ENCODE assay signal across 11 cellular contexts in genomic region chr6:72977114-72977513, GRCh38.
DNase-seq lines count a peak whose midpoint lies in the region; ATAC-seq and TF ChIP-seq lines count a peak whose summit lies in the region.
"Had no signal": no experiment of that assay in that cellular context is flagged by ENCODE, and none has a peak within 500 bp of the region (broad histone marks: within the 10 kb centered on the region; RNA-seq: fewer than 3 reads in every experiment).

No MANE protein-coding gene starts in this region.

- no peak for DNase-seq in activated CD4-positive, alpha-beta T cell treated with anti-CD3 and anti-CD28 coated beads, Interleukin-2, amount 50 U/mL, for 1 hour
- DNase-seq in iPS-NIHi7 (ENCODE audit: extremely low spot score), result no peak
- no peak for DNase-seq in OCI-M2 (lab: John Stamatoyannopoulos, UW; ENCODE audit: unreplicated experiment)
- no peak for DNase-seq in NCI-H446 (lab: John Stamatoyannopoulos, UW)
- DNase-seq: NCI-H1092 treated with DMSO at 0.1 percent for 48 hours; stimulated activated CD4-positive, alpha-beta T cell treated with anti-CD3 and anti-CD28 coated beads, Interleukin-4, amount 100 ng/mL, for 24 hours; T-helper 2 cell had no signal

- ATAC-seq in GM18861 (IDR thresholded peaks at IDR 0.05; ENCODE audit: unreplicated experiment) (peak; percentile 90), GM21529 (IDR thresholded peaks at IDR 0.05; ENCODE audit: unreplicated experiment) (peak; percentile 91), HG03432 (IDR thresholded peaks at IDR 0.05; ENCODE audit: unreplicated experiment) (peak; percentile 92), SK-N-SH treated with all-trans-retinoic acid at 6 μM for 48 hours (peak; percentile 88)

TF ChIP-seq in SK-N-SH treated with all-trans-retinoic acid at 6 μM for 48 hours, 23 proteins besides CTCF, POLR2A, EP300 and RAD21:
- no peak for TF ChIP-seq RARB (CRISPR knock-in tag; IDR thresholded peaks at IDR 0.05)
- TF ChIP-seq GLIS3 (CRISPR knock-in tag; IDR thresholded peaks at IDR 0.05), result no peak
- no peak for TF ChIP-seq TOX (CRISPR knock-in tag; IDR thresholded peaks at IDR 0.05; ENCODE audit: borderline replicate concordance)
- no peak for TF ChIP-seq POU6F1 (CRISPR knock-in tag; IDR thresholded peaks at IDR 0.05; ENCODE audit: borderline replicate concordance, low read depth)
- TF ChIP-seq ZNF70 (CRISPR knock-in tag; IDR thresholded peaks at IDR 0.05), result no peak
- TF ChIP-seq CSDC2 (CRISPR knock-in tag; IDR thresholded peaks at IDR 0.05), result no peak
- no peak for TF ChIP-seq ZFP30 (CRISPR knock-in tag; IDR thresholded peaks at IDR 0.05)
- no peak for TF ChIP-seq ARNTL (CRISPR knock-in tag; IDR thresholded peaks at IDR 0.05; ENCODE audit: borderline replicate concordance, low read depth)
- TF ChIP-seq SNAI2 (CRISPR knock-in tag; IDR thresholded peaks at IDR 0.05), result no peak
- TF ChIP-seq CREB5 (CRISPR knock-in tag; IDR thresholded peaks at IDR 0.05; ENCODE audit: low read depth), result no peak
- no peak for TF ChIP-seq ZNF565 (CRISPR knock-in tag; conservative IDR thresholded peaks at IDR 0.05; ENCODE audit: low read depth)
- no peak for TF ChIP-seq ZFP3 (CRISPR knock-in tag; IDR thresholded peaks at IDR 0.05)
- no peak for TF ChIP-seq PATZ1 (CRISPR knock-in tag; IDR thresholded peaks at IDR 0.05; ENCODE audit: borderline replicate concordance)
